In the genomic region with DNA sequence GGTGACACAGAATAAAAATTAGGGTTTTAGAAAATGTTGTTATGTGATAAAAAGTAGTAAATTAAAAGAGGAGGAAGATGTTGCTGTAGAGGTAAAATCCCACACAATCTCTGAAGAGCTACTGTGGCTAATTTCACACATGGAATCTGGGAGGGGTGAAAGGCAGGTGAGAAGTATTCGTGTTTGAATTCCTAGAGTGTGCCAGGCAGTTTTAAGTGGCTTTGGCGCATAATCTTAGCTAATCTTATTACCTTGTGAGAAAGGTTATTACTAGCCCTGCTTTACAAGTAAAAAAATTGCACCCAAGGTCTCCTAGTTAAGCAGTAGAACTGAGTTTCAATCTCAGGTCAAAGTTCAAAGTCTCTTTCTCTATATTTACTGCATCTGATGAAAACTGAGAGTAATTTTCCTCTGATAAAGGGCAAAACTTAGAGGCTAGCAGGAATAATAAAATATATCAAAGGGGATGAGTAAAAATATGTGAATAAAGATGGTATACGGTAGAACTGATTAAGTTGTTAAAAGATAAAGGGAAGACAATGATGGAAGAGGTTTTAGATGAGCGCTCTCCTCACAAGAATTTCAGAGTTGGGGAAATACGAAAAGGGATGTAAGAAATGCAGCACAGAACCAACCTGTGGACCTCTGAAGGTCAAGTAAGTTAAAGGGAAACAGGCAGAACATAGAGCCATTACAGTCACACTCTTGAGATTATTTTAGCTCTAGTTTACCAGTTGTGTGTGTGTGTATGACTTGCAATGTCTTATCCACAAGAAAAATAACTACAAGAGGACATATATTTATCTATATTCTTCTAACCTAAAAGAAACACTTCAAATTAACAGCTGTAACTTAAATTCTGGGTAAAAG, we compare ENCODE assay signal across 2 cellular contexts.
TF ChIP-seq lines count a peak whose summit lies in the region.

No MANE protein-coding gene starts in this region.

TF ChIP-seq in GM23338, 12 proteins besides CTCF, POLR2A, EP300 and RAD21 (continues in another document):
- no peak for TF ChIP-seq JUNB (IDR thresholded peaks at IDR 0.05; ENCODE audit: unreplicated experiment)
- TF ChIP-seq, protein P1, sequence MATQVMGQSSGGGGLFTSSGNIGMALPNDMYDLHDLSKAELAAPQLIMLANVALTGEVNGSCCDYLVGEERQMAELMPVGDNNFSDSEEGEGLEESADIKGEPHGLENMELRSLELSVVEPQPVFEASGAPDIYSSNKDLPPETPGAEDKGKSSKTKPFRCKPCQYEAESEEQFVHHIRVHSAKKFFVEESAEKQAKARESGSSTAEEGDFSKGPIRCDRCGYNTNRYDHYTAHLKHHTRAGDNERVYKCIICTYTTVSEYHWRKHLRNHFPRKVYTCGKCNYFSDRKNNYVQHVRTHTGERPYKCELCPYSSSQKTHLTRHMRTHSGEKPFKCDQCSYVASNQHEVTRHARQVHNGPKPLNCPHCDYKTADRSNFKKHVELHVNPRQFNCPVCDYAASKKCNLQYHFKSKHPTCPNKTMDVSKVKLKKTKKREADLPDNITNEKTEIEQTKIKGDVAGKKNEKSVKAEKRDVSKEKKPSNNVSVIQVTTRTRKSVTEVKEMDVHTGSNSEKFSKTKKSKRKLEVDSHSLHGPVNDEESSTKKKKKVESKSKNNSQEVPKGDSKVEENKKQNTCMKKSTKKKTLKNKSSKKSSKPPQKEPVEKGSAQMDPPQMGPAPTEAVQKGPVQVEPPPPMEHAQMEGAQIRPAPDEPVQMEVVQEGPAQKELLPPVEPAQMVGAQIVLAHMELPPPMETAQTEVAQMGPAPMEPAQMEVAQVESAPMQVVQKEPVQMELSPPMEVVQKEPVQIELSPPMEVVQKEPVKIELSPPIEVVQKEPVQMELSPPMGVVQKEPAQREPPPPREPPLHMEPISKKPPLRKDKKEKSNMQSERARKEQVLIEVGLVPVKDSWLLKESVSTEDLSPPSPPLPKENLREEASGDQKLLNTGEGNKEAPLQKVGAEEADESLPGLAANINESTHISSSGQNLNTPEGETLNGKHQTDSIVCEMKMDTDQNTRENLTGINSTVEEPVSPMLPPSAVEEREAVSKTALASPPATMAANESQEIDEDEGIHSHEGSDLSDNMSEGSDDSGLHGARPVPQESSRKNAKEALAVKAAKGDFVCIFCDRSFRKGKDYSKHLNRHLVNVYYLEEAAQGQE (IDR thresholded peaks at IDR 0.05; ENCODE audit: unreplicated experiment): no peak
- TF ChIP-seq, protein P2, sequence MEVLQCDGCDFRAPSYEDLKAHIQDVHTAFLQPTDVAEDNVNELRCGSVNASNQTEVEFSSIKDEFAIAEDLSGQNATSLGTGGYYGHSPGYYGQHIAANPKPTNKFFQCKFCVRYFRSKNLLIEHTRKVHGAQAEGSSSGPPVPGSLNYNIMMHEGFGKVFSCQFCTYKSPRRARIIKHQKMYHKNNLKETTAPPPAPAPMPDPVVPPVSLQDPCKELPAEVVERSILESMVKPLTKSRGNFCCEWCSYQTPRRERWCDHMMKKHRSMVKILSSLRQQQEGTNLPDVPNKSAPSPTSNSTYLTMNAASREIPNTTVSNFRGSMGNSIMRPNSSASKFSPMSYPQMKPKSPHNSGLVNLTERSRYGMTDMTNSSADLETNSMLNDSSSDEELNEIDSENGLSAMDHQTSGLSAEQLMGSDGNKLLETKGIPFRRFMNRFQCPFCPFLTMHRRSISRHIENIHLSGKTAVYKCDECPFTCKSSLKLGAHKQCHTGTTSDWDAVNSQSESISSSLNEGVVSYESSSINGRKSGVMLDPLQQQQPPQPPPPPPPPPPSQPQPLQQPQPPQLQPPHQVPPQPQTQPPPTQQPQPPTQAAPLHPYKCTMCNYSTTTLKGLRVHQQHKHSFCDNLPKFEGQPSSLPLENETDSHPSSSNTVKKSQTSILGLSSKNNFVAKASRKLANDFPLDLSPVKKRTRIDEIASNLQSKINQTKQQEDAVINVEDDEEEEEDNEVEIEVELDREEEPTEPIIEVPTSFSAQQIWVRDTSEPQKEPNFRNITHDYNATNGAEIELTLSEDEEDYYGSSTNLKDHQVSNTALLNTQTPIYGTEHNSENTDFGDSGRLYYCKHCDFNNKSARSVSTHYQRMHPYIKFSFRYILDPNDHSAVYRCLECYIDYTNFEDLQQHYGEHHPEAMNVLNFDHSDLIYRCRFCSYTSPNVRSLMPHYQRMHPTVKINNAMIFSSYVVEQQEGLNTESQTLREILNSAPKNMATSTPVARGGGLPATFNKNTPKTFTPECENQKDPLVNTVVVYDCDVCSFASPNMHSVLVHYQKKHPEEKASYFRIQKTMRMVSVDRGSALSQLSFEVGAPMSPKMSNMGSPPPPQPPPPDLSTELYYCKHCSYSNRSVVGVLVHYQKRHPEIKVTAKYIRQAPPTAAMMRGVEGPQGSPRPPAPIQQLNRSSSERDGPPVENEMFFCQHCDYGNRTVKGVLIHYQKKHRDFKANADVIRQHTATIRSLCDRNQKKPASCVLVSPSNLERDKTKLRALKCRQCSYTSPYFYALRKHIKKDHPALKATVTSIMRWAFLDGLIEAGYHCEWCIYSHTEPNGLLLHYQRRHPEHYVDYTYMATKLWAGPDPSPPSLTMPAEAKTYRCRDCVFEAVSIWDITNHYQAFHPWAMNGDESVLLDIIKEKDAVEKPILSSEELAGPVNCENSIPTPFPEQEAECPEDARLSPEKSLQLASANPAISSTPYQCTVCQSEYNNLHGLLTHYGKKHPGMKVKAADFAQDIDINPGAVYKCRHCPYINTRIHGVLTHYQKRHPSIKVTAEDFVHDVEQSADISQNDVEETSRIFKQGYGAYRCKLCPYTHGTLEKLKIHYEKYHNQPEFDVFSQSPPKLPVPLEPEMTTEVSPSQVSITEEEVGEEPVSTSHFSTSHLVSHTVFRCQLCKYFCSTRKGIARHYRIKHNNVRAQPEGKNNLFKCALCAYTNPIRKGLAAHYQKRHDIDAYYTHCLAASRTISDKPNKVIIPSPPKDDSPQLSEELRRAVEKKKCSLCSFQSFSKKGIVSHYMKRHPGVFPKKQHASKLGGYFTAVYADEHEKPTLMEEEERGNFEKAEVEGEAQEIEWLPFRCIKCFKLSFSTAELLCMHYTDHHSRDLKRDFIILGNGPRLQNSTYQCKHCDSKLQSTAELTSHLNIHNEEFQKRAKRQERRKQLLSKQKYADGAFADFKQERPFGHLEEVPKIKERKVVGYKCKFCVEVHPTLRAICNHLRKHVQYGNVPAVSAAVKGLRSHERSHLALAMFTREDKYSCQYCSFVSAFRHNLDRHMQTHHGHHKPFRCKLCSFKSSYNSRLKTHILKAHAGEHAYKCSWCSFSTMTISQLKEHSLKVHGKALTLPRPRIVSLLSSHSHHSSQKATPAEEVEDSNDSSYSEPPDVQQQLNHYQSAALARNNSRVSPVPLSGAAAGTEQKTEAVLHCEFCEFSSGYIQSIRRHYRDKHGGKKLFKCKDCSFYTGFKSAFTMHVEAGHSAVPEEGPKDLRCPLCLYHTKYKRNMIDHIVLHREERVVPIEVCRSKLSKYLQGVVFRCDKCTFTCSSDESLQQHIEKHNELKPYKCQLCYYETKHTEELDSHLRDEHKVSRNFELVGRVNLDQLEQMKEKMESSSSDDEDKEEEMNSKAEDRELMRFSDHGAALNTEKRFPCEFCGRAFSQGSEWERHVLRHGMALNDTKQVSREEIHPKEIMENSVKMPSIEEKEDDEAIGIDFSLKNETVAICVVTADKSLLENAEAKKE (CRISPR knock-in tag; IDR thresholded peaks at IDR 0.05): no peak
- TF ChIP-seq ZNF331 (CRISPR knock-in tag; IDR thresholded peaks at IDR 0.05; ENCODE audit: low read depth): no peak
- TF ChIP-seq POLR2AphosphoS5 (IDR thresholded peaks at IDR 0.05; ENCODE audit: low read depth): no peak
- TF ChIP-seq STAT1 (IDR thresholded peaks at IDR 0.05; ENCODE audit: unreplicated experiment): no peak
- TF ChIP-seq EZH2phosphoT487 (IDR thresholded peaks at IDR 0.05; ENCODE audit: unreplicated experiment): no peak
- TF ChIP-seq ZNF114 (CRISPR knock-in tag; IDR thresholded peaks at IDR 0.05): no peak
- no peak for TF ChIP-seq CREB1 (CRISPR knock-in tag; IDR thresholded peaks at IDR 0.05; ENCODE audit: low read depth)
- TF ChIP-seq NANOG (IDR thresholded peaks at IDR 0.05; ENCODE audit: borderline replicate concordance): no peak
- TF ChIP-seq EZH2 (IDR thresholded peaks at IDR 0.05; ENCODE audit: low read depth, unreplicated experiment): no peak

TF ChIP-seq in HepG2, 621 proteins besides CTCF, POLR2A, EP300 and RAD21 (continues in another document):
- TF ChIP-seq, protein P3, sequence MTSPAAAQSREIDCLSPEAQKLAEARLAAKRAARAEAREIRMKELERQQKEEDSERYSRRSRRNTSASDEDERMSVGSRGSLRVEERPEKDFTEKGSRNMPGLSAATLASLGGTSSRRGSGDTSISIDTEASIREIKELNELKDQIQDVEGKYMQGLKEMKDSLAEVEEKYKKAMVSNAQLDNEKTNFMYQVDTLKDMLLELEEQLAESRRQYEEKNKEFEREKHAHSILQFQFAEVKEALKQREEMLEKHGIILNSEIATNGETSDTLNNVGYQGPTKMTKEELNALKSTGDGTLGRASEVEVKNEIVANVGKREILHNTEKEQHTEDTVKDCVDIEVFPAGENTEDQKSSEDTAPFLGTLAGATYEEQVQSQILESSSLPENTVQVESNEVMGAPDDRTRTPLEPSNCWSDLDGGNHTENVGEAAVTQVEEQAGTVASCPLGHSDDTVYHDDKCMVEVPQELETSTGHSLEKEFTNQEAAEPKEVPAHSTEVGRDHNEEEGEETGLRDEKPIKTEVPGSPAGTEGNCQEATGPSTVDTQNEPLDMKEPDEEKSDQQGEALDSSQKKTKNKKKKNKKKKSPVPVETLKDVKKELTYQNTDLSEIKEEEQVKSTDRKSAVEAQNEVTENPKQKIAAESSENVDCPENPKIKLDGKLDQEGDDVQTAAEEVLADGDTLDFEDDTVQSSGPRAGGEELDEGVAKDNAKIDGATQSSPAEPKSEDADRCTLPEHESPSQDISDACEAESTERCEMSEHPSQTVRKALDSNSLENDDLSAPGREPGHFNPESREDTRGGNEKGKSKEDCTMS (CRISPR knock-in tag; conservative IDR thresholded peaks at IDR 0.05): no peak
- TF ChIP-seq HNF4A (CRISPR knock-in tag; IDR thresholded peaks at IDR 0.05) (peak; percentile 60), NFIC (IDR thresholded peaks at IDR 0.05; ENCODE audit: low read length) (no peak), NR2C2 (CRISPR knock-in tag; IDR thresholded peaks at IDR 0.05; ENCODE audit: borderline replicate concordance) (peak; percentile 26; the same call in 1 of the 2 replicates), ZNF12 (CRISPR knock-in tag; IDR thresholded peaks at IDR 0.05) (no peak)
- TF ChIP-seq, protein P4, sequence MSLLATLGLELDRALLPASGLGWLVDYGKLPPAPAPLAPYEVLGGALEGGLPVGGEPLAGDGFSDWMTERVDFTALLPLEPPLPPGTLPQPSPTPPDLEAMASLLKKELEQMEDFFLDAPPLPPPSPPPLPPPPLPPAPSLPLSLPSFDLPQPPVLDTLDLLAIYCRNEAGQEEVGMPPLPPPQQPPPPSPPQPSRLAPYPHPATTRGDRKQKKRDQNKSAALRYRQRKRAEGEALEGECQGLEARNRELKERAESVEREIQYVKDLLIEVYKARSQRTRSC (CRISPR knock-in tag; IDR thresholded peaks at IDR 0.05; ENCODE audit: low read depth): no peak
- TF ChIP-seq, protein P5, sequence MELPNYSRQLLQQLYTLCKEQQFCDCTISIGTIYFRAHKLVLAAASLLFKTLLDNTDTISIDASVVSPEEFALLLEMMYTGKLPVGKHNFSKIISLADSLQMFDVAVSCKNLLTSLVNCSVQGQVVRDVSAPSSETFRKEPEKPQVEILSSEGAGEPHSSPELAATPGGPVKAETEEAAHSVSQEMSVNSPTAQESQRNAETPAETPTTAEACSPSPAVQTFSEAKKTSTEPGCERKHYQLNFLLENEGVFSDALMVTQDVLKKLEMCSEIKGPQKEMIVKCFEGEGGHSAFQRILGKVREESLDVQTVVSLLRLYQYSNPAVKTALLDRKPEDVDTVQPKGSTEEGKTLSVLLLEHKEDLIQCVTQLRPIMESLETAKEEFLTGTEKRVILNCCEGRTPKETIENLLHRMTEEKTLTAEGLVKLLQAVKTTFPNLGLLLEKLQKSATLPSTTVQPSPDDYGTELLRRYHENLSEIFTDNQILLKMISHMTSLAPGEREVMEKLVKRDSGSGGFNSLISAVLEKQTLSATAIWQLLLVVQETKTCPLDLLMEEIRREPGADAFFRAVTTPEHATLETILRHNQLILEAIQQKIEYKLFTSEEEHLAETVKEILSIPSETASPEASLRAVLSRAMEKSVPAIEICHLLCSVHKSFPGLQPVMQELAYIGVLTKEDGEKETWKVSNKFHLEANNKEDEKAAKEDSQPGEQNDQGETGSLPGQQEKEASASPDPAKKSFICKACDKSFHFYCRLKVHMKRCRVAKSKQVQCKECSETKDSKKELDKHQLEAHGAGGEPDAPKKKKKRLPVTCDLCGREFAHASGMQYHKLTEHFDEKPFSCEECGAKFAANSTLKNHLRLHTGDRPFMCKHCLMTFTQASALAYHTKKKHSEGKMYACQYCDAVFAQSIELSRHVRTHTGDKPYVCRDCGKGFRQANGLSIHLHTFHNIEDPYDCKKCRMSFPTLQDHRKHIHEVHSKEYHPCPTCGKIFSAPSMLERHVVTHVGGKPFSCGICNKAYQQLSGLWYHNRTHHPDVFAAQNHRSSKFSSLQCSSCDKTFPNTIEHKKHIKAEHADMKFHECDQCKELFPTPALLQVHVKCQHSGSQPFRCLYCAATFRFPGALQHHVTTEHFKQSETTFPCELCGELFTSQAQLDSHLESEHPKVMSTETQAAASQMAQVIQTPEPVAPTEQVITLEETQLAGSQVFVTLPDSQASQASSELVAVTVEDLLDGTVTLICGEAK (IDR thresholded peaks at IDR 0.05): no peak
- TF ChIP-seq, protein P5 (CRISPR knock-in tag; IDR thresholded peaks at IDR 0.05): no peak
